ENCODE assay signal across 9 cellular contexts in genomic region chr18:51361130-51361860, GRCh38.
DNase-seq lines count a peak whose midpoint lies in the region; ATAC-seq and TF ChIP-seq lines count a peak whose summit lies in the region.
"Had no signal": no experiment of that assay in that cellular context is flagged by ENCODE, and none has a peak within 500 bp of the region (broad histone marks: within the 10 kb centered on the region; RNA-seq: fewer than 3 reads in every experiment).

No MANE protein-coding gene starts in this region.

- H3F3A ChIP-seq in PC-9 (ENCODE audit: insufficient read depth, low read depth): no peaks in the 10 kb centered on the region

- H3K9me3 ChIP-seq in PC-9 (ENCODE audit: insufficient read depth, low read depth): no peaks in the 10 kb centered on the region

- no peaks in the 10 kb centered on the region for H3K36me3 Mint-ChIP-seq in activated CD4-positive, alpha-beta memory T cell treated with anti-CD3 and anti-CD28 coated beads, Interleukin-2, amount 10 ng/mL, durations not matched to agents 7 days and 5 days (ENCODE audit: low read depth)
- H3K36me3 Mint-ChIP-seq in activated CD4-positive, alpha-beta memory T cell treated with anti-CD3 and anti-CD28 coated beads for 36 hours: no peaks in the 10 kb centered on the region

- H3K36me3 ChIP-seq in PC-9 (ENCODE audit: low read depth): no peaks in the 10 kb centered on the region

- H3K27ac ChIP-seq in PC-9: no peak overlapping the region
- H3K27ac ChIP-seq: skin epidermis had no signal

- H3K4me3 Mint-ChIP-seq in activated CD4-positive, alpha-beta memory T cell treated with anti-CD3 and anti-CD28 coated beads, Interleukin-2, amount 10 ng/mL, durations not matched to agents 7 days and 5 days: no peak overlapping the region
- H3K4me3 Mint-ChIP-seq in activated CD4-positive, alpha-beta memory T cell treated with anti-CD3 and anti-CD28 coated beads for 36 hours: no peak overlapping the region

- no peaks in the 10 kb centered on the region for H3K9me2 ChIP-seq in PC-9 (ENCODE audit: insufficient read depth)

- POLR2A ChIA-PET in activated CD4-positive, alpha-beta memory T cell treated with anti-CD3 and anti-CD28 coated beads, Interleukin-2, amount 10 ng/mL, durations not matched to agents 7 days and 5 days (lab: Charles Lee): no interaction called here
- POLR2A ChIA-PET in activated CD4-positive, alpha-beta memory T cell treated with anti-CD3 and anti-CD28 coated beads for 36 hours (lab: Charles Lee): no interaction called here
- POLR2A ChIA-PET in PC-9 (lab: Charles Lee; ENCODE audit: unreplicated experiment): no interaction called here

- TF ChIP-seq CTCF in astrocyte of the spinal cord (IDR thresholded peaks at IDR 0.05; ENCODE audit: low read depth, low read length) (no peak), PC-9 (conservative IDR thresholded peaks at IDR 0.05) (no peak)

- no TSS peak for BruUV-seq in PC-9 (replicated peaks; lab: Mats Ljungman, UMichigan)

- H3K4me1 Mint-ChIP-seq in activated CD4-positive, alpha-beta memory T cell treated with anti-CD3 and anti-CD28 coated beads, Interleukin-2, amount 10 ng/mL, durations not matched to agents 7 days and 5 days: peaks cover 18% of the 10 kb centered on the region
- H3K4me1 Mint-ChIP-seq in activated CD4-positive, alpha-beta memory T cell treated with anti-CD3 and anti-CD28 coated beads for 36 hours (ENCODE audit: low read depth): peaks cover 2% of the 10 kb centered on the region

- H3K27me3 ChIP-seq in PC-9 (ENCODE audit: insufficient read depth, low read depth): no peaks in the 10 kb centered on the region

- no peaks in the 10 kb centered on the region for H4K20me1 ChIP-seq in PC-9 (ENCODE audit: insufficient read depth)

- peak overlapping the region; percentile 58 for H3K27ac Mint-ChIP-seq in activated CD4-positive, alpha-beta memory T cell treated with anti-CD3 and anti-CD28 coated beads, Interleukin-2, amount 10 ng/mL, durations not matched to agents 7 days and 5 days
- H3K27ac Mint-ChIP-seq in activated CD4-positive, alpha-beta memory T cell treated with anti-CD3 and anti-CD28 coated beads for 36 hours: no peak overlapping the region

- DNase-seq in activated CD4-positive, alpha-beta memory T cell treated with anti-CD3 and anti-CD28 coated beads, Interleukin-2, amount 10 ng/mL, durations not matched to agents 7 days and 5 days: peak; percentile 34
- no peak for DNase-seq in activated CD4-positive, alpha-beta memory T cell treated with anti-CD3 and anti-CD28 coated beads for 36 hours
- DNase-seq in astrocyte of the spinal cord (ENCODE audit: low read depth, low spot score) (peak; percentile 22), retina (peak; percentile 3), DMS153 (lab: John Stamatoyannopoulos, UW) (no peak), PC-9 (no peak), G401 (ENCODE audit: low spot score) (no peak)

- peaks cover 17% of the 10 kb centered on the region for H3K27me3 Mint-ChIP-seq in activated CD4-positive, alpha-beta memory T cell treated with anti-CD3 and anti-CD28 coated beads, Interleukin-2, amount 10 ng/mL, durations not matched to agents 7 days and 5 days
- H3K27me3 Mint-ChIP-seq in activated CD4-positive, alpha-beta memory T cell treated with anti-CD3 and anti-CD28 coated beads for 36 hours: peaks cover 5% of the 10 kb centered on the region

- peaks cover 3% of the 10 kb centered on the region for H3K9me3 Mint-ChIP-seq in activated CD4-positive, alpha-beta memory T cell treated with anti-CD3 and anti-CD28 coated beads, Interleukin-2, amount 10 ng/mL, durations not matched to agents 7 days and 5 days
- H3K9me3 Mint-ChIP-seq in activated CD4-positive, alpha-beta memory T cell treated with anti-CD3 and anti-CD28 coated beads for 36 hours: no peaks in the 10 kb centered on the region

- ATAC-seq in HG03469 (IDR thresholded peaks at IDR 0.05; ENCODE audit: unreplicated experiment): peak; percentile 90

- no peak overlapping the region for H2AFZ ChIP-seq in PC-9

- H3K4me3 ChIP-seq in astrocyte of the spinal cord (ENCODE audit: low read depth, low read length): no peak overlapping the region
- H3K4me3 ChIP-seq in PC-9: no peak overlapping the region
- H3K4me3 ChIP-seq: skin epidermis had no signal

- in situ Hi-C loops in astrocyte of the spinal cord (cut with HindIII; ENCODE audit: low sequenced_read_pairs) (no loop called here), G401 (cut with HindIII; ENCODE audit: low sequenced_read_pairs) (no loop called here)

- CTCF ChIA-PET in activated CD4-positive, alpha-beta memory T cell treated with anti-CD3 and anti-CD28 coated beads, Interleukin-2, amount 10 ng/mL, durations not matched to agents 7 days and 5 days (lab: Charles Lee): no interaction called here
- CTCF ChIA-PET in activated CD4-positive, alpha-beta memory T cell treated with anti-CD3 and anti-CD28 coated beads for 36 hours (lab: Charles Lee): no interaction called here
- CTCF ChIA-PET in PC-9 (lab: Charles Lee): no interaction called here

- H3K79me2 ChIP-seq in PC-9 (ENCODE audit: low read depth): no peaks in the 10 kb centered on the region

- H3K4me2 ChIP-seq in PC-9: no peak overlapping the region

- intact Hi-C loops in activated CD4-positive, alpha-beta memory T cell treated with anti-CD3 and anti-CD28 coated beads for 36 hours (cut with micrococcal nuclease): no loop called here
- intact Hi-C loops in PC-9 (cut with micrococcal nuclease; ENCODE audit: unreplicated experiment): no loop called here

- no peaks in the 10 kb centered on the region for H3K4me1 ChIP-seq in PC-9 (replicated peaks; ENCODE audit: insufficient read depth)

Comparison
In these comparisons a context has a peak if more than half of its experiments do, and no peak if none do; other contexts are left out.
1. DNase-seq: peak in activated CD4-positive, alpha-beta memory T cell treated with anti-CD3 and anti-CD28 coated beads, Interleukin-2, amount 10 ng/mL, durations not matched to agents 7 days and 5 days (single experiment), astrocyte of the spinal cord (single experiment) and retina (single experiment); none in activated CD4-positive, alpha-beta memory T cell treated with anti-CD3 and anti-CD28 coated beads for 36 hours (single experiment), DMS153 (single experiment), PC-9 (0 of 2) and G401 (single experiment).